In the genomic region with DNA sequence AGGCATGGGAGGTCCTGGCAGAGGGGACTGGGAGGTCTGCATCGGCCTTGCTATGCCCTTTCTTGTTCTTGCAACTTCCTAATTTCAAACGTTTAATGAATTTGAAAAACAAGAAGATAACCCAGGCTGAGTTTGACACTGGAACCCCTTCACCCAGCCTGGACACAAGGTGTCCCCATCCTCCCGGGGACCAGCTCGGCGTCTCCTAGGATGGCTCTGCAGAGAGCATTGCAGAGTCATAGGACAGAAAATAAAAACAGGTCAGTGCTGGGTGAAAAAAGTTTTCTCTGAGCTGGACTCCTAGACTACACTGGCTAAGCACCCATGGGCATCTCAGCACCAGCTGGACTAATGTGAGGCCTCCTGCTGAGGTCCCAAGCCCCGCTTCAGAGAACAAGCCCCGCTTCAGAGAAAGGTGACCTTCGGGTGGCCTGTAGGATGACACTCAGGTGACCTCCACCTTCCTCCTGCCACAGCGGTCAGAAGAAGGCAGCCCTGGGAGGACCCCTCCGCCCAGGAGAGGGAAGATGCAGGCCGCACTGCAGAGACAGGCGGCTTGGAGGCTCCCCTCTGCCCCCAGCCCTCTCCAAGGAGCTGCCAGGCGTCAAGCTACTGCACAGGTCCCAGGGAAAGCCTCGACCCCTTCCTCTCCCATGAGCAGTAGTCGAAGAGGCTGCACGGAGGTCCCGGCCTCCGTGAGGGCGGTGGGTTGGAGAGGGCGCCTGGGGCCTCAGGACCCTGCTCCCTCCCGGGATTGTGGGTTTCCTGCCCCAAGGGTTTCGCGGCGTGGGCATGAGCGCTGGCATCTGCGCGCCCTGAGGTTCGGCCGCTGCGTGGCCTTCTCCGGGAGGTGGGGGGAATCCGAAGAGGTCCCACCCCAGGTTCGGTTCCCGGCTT, we compare ENCODE assay signal across 16 cellular contexts. TPM values are rescaled to one million over a fixed set of nuclear protein-coding genes. Genes with fewer than 3 reads are reported as not detected.
DNase-seq lines count a peak whose midpoint lies in the region; ATAC-seq and TF ChIP-seq lines count a peak whose summit lies in the region.
"Had no signal": no experiment of that assay in that cellular context is flagged by ENCODE, and none has a peak within 500 bp of the region (broad histone marks: within the 10 kb centered on the region; RNA-seq: fewer than 3 reads in every experiment).

No MANE protein-coding gene starts in this region.

- H3K4me3 Mint-ChIP-seq in GM23338, result peak overlapping the region; percentile 38; the same call in 2 of the 3 replicates

- no peaks in the 10 kb centered on the region for H3K79me2 ChIP-seq in GM23338 (replicated peaks; ENCODE audit: insufficient read depth)

- H3K27me3 Mint-ChIP-seq in GM23338 (ENCODE audit: insufficient read depth, low read depth, poor library complexity), result peaks cover 90% of the 10 kb centered on the region

- peak overlapping the region; percentile 87 for H3K4me2 ChIP-seq in GM23338

- H3K36me3 Mint-ChIP-seq in GM23338 (ENCODE audit: low read depth), result no peaks in the 10 kb centered on the region
- H3K36me3 Mint-ChIP-seq: mesothelial cell of epicardium had no signal

- TF ChIP-seq CTCF in AG10803 (conservative IDR thresholded peaks at IDR 0.05; ENCODE audit: low read length) (peak; percentile 7; the same call in 1 of the 2 replicates), GM23338 (conservative IDR thresholded peaks at IDR 0.05; ENCODE audit: low read depth in 2 of 2) (peak; percentile 32 to 63)

- H3K36me3 ChIP-seq in GM23338 (ENCODE audit: insufficient read depth) (no peaks in the 10 kb centered on the region), iPS-18a (ENCODE audit: control insufficient read depth, low read depth, low read length) (no peaks in the 10 kb centered on the region)
- H3K36me3 ChIP-seq: HAP-1 had no signal

- peak; percentile 3 for ATAC-seq in GM23338
- ATAC-seq in SK-N-SH treated with all-trans-retinoic acid at 6 μM for 48 hours, result peak; percentile 17
- ATAC-seq in HG02981 (IDR thresholded peaks at IDR 0.05; ENCODE audit: unreplicated experiment), result no peak
- ATAC-seq in esophagus mucosa, result no peak

- no peak overlapping the region for H3K9ac ChIP-seq in iPS-18a (ENCODE audit: low read length)

- no peaks in the 10 kb centered on the region; the same call in 2 of the 3 replicates for H3K9me3 Mint-ChIP-seq in GM23338
- H3K9me3 Mint-ChIP-seq: mesothelial cell of epicardium had no signal

- H3K9me3 ChIP-seq in iPS-18a (ENCODE audit: control insufficient read depth, low read depth, low read length), result no peaks in the 10 kb centered on the region
- H3K9me3 ChIP-seq: HAP-1 had no signal

- peaks cover 26% of the 10 kb centered on the region for H3K4me1 Mint-ChIP-seq in GM23338

- H3K4me1 ChIP-seq in GM23338 (ENCODE audit: insufficient read depth), result peaks cover 34% of the 10 kb centered on the region
- H3K4me1 ChIP-seq in iPS-18a (ENCODE audit: control insufficient read depth, low read depth, low read length), result peaks cover 21% of the 10 kb centered on the region

- DNase-seq in AG10803 (ENCODE audit: low read depth) (no peak), GM23338 (ENCODE audit: low spot score) (peak; percentile 41), anterior cingulate cortex (lab: John Stamatoyannopoulos, UW) (no peak), NCI-H2107 (lab: John Stamatoyannopoulos, UW) (no peak)
- DNase-seq: activated CD8-positive, alpha-beta memory T cell treated with anti-CD3 and anti-CD28 coated beads, Interleukin-2, amount 50 U/mL, for 48 hours; hypothalamus; NCI-H2227 treated with DMSO at 0.1 percent for 48 hours; stimulated activated naive CD4-positive, alpha-beta T cell had no signal

- peak overlapping the region; percentile 91 for H2AFZ ChIP-seq in GM23338

- H3F3A ChIP-seq in GM23338 (replicated peaks; ENCODE audit: low read depth), result no peaks in the 10 kb centered on the region

- H3K9me2 ChIP-seq in GM23338 (ENCODE audit: insufficient read depth), result no peaks in the 10 kb centered on the region

- peaks cover 83% of the 10 kb centered on the region for H3K27me3 ChIP-seq in GM23338 (ENCODE audit: insufficient read depth)
- peaks cover 100% of the 10 kb centered on the region for H3K27me3 ChIP-seq in iPS-18a (ENCODE audit: control insufficient read depth, insufficient read depth, low read length)

- 0 out of 2 replicates have a peak, but pooled peaks cover 6% of the 10 kb centered on the region for H4K20me1 ChIP-seq in GM23338 (replicated peaks; ENCODE audit: insufficient read depth)

- H3K27ac ChIP-seq in GM23338 (ENCODE audit: low read depth) (no peak overlapping the region), iPS-18a (ENCODE audit: low read length) (no peak overlapping the region)
- H3K27ac ChIP-seq: C4-2B had no signal

- H3K4me3 ChIP-seq in AG10803 (ENCODE audit: low read length) (no peak overlapping the region), GM23338 (peak overlapping the region; percentile 67), iPS-18a (ENCODE audit: low read length) (peak overlapping the region; percentile 43)
- H3K4me3 ChIP-seq: HAP-1 had no signal

- H3K27ac Mint-ChIP-seq in GM23338, result no peak overlapping the region
- H3K27ac Mint-ChIP-seq: mesothelial cell of epicardium had no signal

TF ChIP-seq in GM23338, 12 proteins besides CTCF, POLR2A, EP300 and RAD21:
- no peak for TF ChIP-seq JUNB (IDR thresholded peaks at IDR 0.05; ENCODE audit: unreplicated experiment)
- no peak for TF ChIP-seq STAT1 (IDR thresholded peaks at IDR 0.05; ENCODE audit: unreplicated experiment)
- no peak for TF ChIP-seq EZH2phosphoT487 (IDR thresholded peaks at IDR 0.05; ENCODE audit: unreplicated experiment)
- TF ChIP-seq, protein P1, sequence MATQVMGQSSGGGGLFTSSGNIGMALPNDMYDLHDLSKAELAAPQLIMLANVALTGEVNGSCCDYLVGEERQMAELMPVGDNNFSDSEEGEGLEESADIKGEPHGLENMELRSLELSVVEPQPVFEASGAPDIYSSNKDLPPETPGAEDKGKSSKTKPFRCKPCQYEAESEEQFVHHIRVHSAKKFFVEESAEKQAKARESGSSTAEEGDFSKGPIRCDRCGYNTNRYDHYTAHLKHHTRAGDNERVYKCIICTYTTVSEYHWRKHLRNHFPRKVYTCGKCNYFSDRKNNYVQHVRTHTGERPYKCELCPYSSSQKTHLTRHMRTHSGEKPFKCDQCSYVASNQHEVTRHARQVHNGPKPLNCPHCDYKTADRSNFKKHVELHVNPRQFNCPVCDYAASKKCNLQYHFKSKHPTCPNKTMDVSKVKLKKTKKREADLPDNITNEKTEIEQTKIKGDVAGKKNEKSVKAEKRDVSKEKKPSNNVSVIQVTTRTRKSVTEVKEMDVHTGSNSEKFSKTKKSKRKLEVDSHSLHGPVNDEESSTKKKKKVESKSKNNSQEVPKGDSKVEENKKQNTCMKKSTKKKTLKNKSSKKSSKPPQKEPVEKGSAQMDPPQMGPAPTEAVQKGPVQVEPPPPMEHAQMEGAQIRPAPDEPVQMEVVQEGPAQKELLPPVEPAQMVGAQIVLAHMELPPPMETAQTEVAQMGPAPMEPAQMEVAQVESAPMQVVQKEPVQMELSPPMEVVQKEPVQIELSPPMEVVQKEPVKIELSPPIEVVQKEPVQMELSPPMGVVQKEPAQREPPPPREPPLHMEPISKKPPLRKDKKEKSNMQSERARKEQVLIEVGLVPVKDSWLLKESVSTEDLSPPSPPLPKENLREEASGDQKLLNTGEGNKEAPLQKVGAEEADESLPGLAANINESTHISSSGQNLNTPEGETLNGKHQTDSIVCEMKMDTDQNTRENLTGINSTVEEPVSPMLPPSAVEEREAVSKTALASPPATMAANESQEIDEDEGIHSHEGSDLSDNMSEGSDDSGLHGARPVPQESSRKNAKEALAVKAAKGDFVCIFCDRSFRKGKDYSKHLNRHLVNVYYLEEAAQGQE (IDR thresholded peaks at IDR 0.05; ENCODE audit: unreplicated experiment), result no peak
- peak; percentile 50 for TF ChIP-seq EZH2 (IDR thresholded peaks at IDR 0.05; ENCODE audit: low read depth, unreplicated experiment)

TF ChIP-seq in SK-N-SH treated with all-trans-retinoic acid at 6 μM for 48 hours, 23 proteins besides CTCF, POLR2A, EP300 and RAD21 (continues in another document):
- TF ChIP-seq, protein P2, sequence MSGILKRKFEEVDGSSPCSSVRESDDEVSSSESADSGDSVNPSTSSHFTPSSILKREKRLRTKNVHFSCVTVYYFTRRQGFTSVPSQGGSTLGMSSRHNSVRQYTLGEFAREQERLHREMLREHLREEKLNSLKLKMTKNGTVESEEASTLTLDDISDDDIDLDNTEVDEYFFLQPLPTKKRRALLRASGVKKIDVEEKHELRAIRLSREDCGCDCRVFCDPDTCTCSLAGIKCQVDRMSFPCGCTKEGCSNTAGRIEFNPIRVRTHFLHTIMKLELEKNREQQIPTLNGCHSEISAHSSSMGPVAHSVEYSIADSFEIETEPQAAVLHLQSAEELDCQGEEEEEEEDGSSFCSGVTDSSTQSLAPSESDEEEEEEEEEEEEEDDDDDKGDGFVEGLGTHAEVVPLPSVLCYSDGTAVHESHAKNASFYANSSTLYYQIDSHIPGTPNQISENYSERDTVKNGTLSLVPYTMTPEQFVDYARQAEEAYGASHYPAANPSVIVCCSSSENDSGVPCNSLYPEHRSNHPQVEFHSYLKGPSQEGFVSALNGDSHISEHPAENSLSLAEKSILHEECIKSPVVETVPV (CRISPR knock-in tag; IDR thresholded peaks at IDR 0.05), result no peak
- no peak for TF ChIP-seq ZC3H10 (CRISPR knock-in tag; IDR thresholded peaks at IDR 0.05)
- TF ChIP-seq, protein P3, sequence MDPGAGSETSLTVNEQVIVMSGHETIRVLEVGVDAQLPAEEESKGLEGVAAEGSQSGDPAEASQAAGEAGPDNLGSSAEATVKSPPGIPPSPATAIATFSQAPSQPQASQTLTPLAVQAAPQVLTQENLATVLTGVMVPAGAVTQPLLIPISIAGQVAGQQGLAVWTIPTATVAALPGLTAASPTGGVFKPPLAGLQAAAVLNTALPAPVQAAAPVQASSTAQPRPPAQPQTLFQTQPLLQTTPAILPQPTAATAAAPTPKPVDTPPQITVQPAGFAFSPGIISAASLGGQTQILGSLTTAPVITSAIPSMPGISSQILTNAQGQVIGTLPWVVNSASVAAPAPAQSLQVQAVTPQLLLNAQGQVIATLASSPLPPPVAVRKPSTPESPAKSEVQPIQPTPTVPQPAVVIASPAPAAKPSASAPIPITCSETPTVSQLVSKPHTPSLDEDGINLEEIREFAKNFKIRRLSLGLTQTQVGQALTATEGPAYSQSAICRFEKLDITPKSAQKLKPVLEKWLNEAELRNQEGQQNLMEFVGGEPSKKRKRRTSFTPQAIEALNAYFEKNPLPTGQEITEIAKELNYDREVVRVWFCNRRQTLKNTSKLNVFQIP (CRISPR knock-in tag; IDR thresholded peaks at IDR 0.05; ENCODE audit: borderline replicate concordance, low read depth), result no peak
- no peak for TF ChIP-seq OSR1 (CRISPR knock-in tag; IDR thresholded peaks at IDR 0.05)

RNA-seq across cellular contexts. Expression of a gene that starts 9.2 kb away (rescaled TPM):
- total RNA-seq in GM23338 (2014; rRNA removed; shearing (Covaris generic)), result not detected in 2 replicates
- polyA plus RNA-seq in GM23338 (2016; fragmentation: Nextera tagmentation; extraction: Ambion mirVana), result not detected in 2 replicates
- total RNA-seq in esophagus mucosa, result not detected
- total RNA-seq: mesothelial cell of epicardium, pulmonary artery endothelial cell had no signal

Comparison
In these comparisons a context has a peak if more than half of its experiments do, and no peak if none do; other contexts are left out.
1. ATAC-seq: peak in GM23338 (single experiment) and SK-N-SH treated with all-trans-retinoic acid at 6 μM for 48 hours (single experiment); none in HG02981 (single experiment) and esophagus mucosa (single experiment).